15 cellular contexts compared by ENCODE assay signal in genomic region chr3:62373714-62374333, GRCh38. TPM values are rescaled to one million over a fixed set of nuclear protein-coding genes. Genes with fewer than 3 reads are reported as not detected.
DNase-seq lines count a peak whose midpoint lies in the region; ATAC-seq and TF ChIP-seq lines count a peak whose summit lies in the region.
"Had no signal": no experiment of that assay in that cellular context is flagged by ENCODE, and none has a peak within 500 bp of the region (broad histone marks: within the 10 kb centered on the region; RNA-seq: fewer than 3 reads in every experiment).

No MANE protein-coding gene starts in this region.

- H3K27me3 ChIP-seq in tibial artery, result peaks cover 8 to 100% of the 10 kb centered on the region in 2 donors

- no peak overlapping the region for H3K4me3 Mint-ChIP-seq in activated naive CD4-positive, alpha-beta T cell treated with anti-CD3 and anti-CD28 coated beads, Interleukin-2, amount 10 ng/mL, durations not matched to agents 7 days and 5 days

- H3K27ac ChIP-seq in tibial artery, result no peak overlapping the region
- H3K27ac ChIP-seq: epithelial cell of prostate, neutrophil had no signal

- H3K4me1 ChIP-seq in tibial artery, result peaks cover 0 to 77% (median 48%) of the 10 kb centered on the region in 4 donors

- no peak for TF ChIP-seq CTCF in astrocyte of the cerebellum (IDR thresholded peaks at IDR 0.05; ENCODE audit: low read depth, low read length, missing control alignments)
- TF ChIP-seq CTCF in tibial artery (IDR thresholded peaks at IDR 0.05), result no peak

- ATAC-seq in activated naive CD4-positive, alpha-beta T cell treated with anti-CD3 and anti-CD28 coated beads, Interleukin-2, amount 50 U/mL, for 72 hours, result no peak
- no peak for ATAC-seq in activated CD4-positive, CD25-positive, alpha-beta regulatory T cell treated with anti-CD3 and anti-CD28 coated beads, Interleukin-2, amount 50 U/mL, for 24 hours

- H3K27me3 Mint-ChIP-seq in activated naive CD4-positive, alpha-beta T cell treated with anti-CD3 and anti-CD28 coated beads, Interleukin-2, amount 10 ng/mL, durations not matched to agents 7 days and 5 days, result peaks cover 100% of the 10 kb centered on the region

- peaks cover 3% of the 10 kb centered on the region for H3K36me3 Mint-ChIP-seq in activated naive CD4-positive, alpha-beta T cell treated with anti-CD3 and anti-CD28 coated beads, Interleukin-2, amount 10 ng/mL, durations not matched to agents 7 days and 5 days
- peaks cover 8 to 18% of the 10 kb centered on the region in 2 donors for H3K36me3 Mint-ChIP-seq in activated naive CD4-positive, alpha-beta T cell treated with anti-CD3 and anti-CD28 coated beads, Interleukin-2, amount 50 U/mL, for 72 hours

- no peaks in the 10 kb centered on the region for H3K4me1 Mint-ChIP-seq in activated naive CD4-positive, alpha-beta T cell treated with anti-CD3 and anti-CD28 coated beads, Interleukin-2, amount 10 ng/mL, durations not matched to agents 7 days and 5 days

- CTCF ChIA-PET in activated naive CD4-positive, alpha-beta T cell treated with anti-CD3 and anti-CD28 coated beads, Interleukin-2, amount 10 ng/mL, durations not matched to agents 7 days and 5 days (lab: Charles Lee), result interaction anchor here (0.7 kb wide), 1 partner anchor 42 kb away, joined by 3 read pairs; no protein-coding TSS in a partner anchor

- no peaks in the 10 kb centered on the region for H3K36me3 ChIP-seq in tibial artery
- H3K36me3 ChIP-seq: neutrophil had no signal

- DNase-seq in activated naive CD4-positive, alpha-beta T cell treated with anti-CD3 and anti-CD28 coated beads, Interleukin-2, amount 10 ng/mL, durations not matched to agents 7 days and 5 days, result no peak
- DNase-seq in activated naive CD4-positive, alpha-beta T cell treated with anti-CD3 and anti-CD28 coated beads, Interleukin-2, amount 50 U/mL, for 72 hours (ENCODE audit: low spot score in 2 of 2), result no peak
- DNase-seq in astrocyte of the cerebellum (ENCODE audit: low read depth) (no peak), left kidney (ENCODE audit: low read depth, low spot score) (peak; percentile 21), tibial artery (no peak), NCI-H2081 treated with DMSO at 0.1 percent for 48 hours (lab: John Stamatoyannopoulos, UW) (no peak), amniotic stem cell (lab: John Stamatoyannopoulos, UW) (no peak)
- DNase-seq: aorta; C1 segment of cervical spinal cord; NCI-H1694; stimulated activated CD4-positive, alpha-beta T cell treated with anti-CD3 and anti-CD28 coated beads, Interleukin-4, amount 100 ng/mL, for 24 hours had no signal

- H3K27ac Mint-ChIP-seq in activated naive CD4-positive, alpha-beta T cell treated with anti-CD3 and anti-CD28 coated beads, Interleukin-2, amount 10 ng/mL, durations not matched to agents 7 days and 5 days, result peak overlapping the region; percentile 45
- H3K27ac Mint-ChIP-seq in activated naive CD4-positive, alpha-beta T cell treated with anti-CD3 and anti-CD28 coated beads, Interleukin-2, amount 50 U/mL, for 72 hours, result no peak overlapping the region

- H3K9me3 Mint-ChIP-seq in activated naive CD4-positive, alpha-beta T cell treated with anti-CD3 and anti-CD28 coated beads, Interleukin-2, amount 10 ng/mL, durations not matched to agents 7 days and 5 days, result peaks cover 2% of the 10 kb centered on the region
- H3K9me3 Mint-ChIP-seq in activated naive CD4-positive, alpha-beta T cell treated with anti-CD3 and anti-CD28 coated beads, Interleukin-2, amount 50 U/mL, for 72 hours, result no peaks in the 10 kb centered on the region

- no peaks in the 10 kb centered on the region for H3K9me3 ChIP-seq in tibial artery
- H3K9me3 ChIP-seq: neutrophil had no signal

- in situ Hi-C loops in astrocyte of the cerebellum (cut with HindIII; ENCODE audit: low sequenced_read_pairs), result no loop called here

- intact Hi-C loops in tibial artery (cut with DNase I; ENCODE audit: low total_unique reads), result no loop called here

- peak overlapping the region; percentile 20 for H3K4me3 ChIP-seq in astrocyte of the cerebellum (ENCODE audit: low read depth, low read length)
- peak overlapping the region; percentile 18 to 43 for H3K4me3 ChIP-seq in tibial artery

RNA-seq across cellular contexts. Expression of gene FEZF2, which starts 0.5 kb away (rescaled TPM):
- total RNA-seq in activated naive CD4-positive, alpha-beta T cell treated with anti-CD3 and anti-CD28 coated beads, Interleukin-2, amount 50 U/mL, for 72 hours, result not detected
- total RNA-seq: aorta; T-helper 1 cell treated with Interleukin-12 subunit alpha and Interleukin-12 subunit beta and Interleukin-4 antibody, amounts not matched to agents 30 ng/mL and 1 ng/mL, for 36 hours had no signal
